Comparison of ENCODE assay signal across 8 cellular contexts in the genomic region with DNA sequence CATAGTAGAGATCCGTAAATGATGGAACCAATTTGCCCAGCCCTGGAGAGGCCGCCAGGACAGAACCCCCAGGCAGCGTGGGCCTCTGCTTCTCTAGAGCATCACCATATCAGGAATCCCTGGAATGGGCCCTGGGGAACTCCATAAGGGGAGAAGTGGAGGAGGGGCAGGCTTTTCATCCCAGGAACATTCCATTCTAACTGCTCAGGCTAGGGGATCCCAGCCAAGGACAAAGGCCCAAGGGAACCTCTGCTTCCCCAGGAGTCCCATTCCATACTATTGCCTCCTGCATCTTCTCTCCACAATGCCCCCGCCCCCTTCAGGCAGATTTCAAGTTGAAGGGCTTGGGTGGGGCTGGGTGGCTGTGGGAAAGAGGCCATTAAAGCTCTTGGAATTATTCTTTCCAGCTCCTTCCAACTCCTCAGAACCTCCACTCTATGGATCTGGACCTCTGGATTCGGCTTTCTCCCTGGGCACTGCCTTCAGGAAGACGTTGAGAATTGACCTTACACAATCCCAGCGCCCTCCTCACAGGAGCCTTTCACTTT. TPM values are rescaled to one million over a fixed set of nuclear protein-coding genes. Genes with fewer than 3 reads are reported as not detected.
A peak's percentile ranks its signal among the peaks of the same experiment; 100 is the strongest.
DNase-seq lines count a peak whose midpoint lies in the region; ATAC-seq and TF ChIP-seq lines count a peak whose summit lies in the region.

No MANE protein-coding gene starts in this region.

- H3K27me3 ChIP-seq in gastroesophageal sphincter (no peaks in the 10 kb centered on the region), WERI-Rb-1 (ENCODE audit: insufficient read depth, low read depth, severe bottlenecking) (peaks cover 8% of the 10 kb centered on the region)

- H3K9ac ChIP-seq in SK-N-MC (ENCODE audit: insufficient read length) = no peak overlapping the region

- H3K27me3 Mint-ChIP-seq in CD14-positive monocyte (ENCODE audit: low read depth in 3 of 3) (peaks cover 25 to 30% (median 29%) of the 10 kb centered on the region in 3 donors), osteocyte (ENCODE audit: unreplicated experiment) (no peaks in the 10 kb centered on the region)

- H3K4me1 Mint-ChIP-seq in CD14-positive monocyte = peaks cover 60% of the 10 kb centered on the region
- H3K4me1 Mint-ChIP-seq in osteocyte (ENCODE audit: unreplicated experiment) = peaks cover 78% of the 10 kb centered on the region

- no peak overlapping the region for H3K4me3 Mint-ChIP-seq in CD14-positive monocyte
- peak overlapping the region; percentile 51 for H3K4me3 Mint-ChIP-seq in osteocyte (ENCODE audit: unreplicated experiment)

- peaks cover 15 to 100% (median 43%) of the 10 kb centered on the region in 3 donors for H3K4me1 ChIP-seq in gastroesophageal sphincter

- H3K4me3 ChIP-seq in SK-N-MC (peak overlapping the region; percentile 38; the same call in 1 of the 2 replicates), gastroesophageal sphincter (peak overlapping the region in 1 of 2 donors; percentile 10), WERI-Rb-1 (ENCODE audit: low read depth, low read length) (no peak overlapping the region)

- ATAC-seq in gastroesophageal sphincter = peak; percentile 90
- ATAC-seq in activated naive CD4-positive, alpha-beta T cell treated with anti-CD3 and anti-CD28 coated beads, Interleukin-2, amount 50 U/mL, for 72 hours = no peak

- TF ChIP-seq CTCF in CD14-positive monocyte (IDR thresholded peaks at IDR 0.05) (no peak), gastroesophageal sphincter (IDR thresholded peaks at IDR 0.05) (peak in 1 of 4 experiments; percentile 25), osteocyte (IDR thresholded peaks at IDR 0.05) (peak; percentile 25), WERI-Rb-1 (IDR thresholded peaks at IDR 0.05; ENCODE audit: low read depth, low read length) (no peak)

- no peak for DNase-seq in CD14-positive monocyte (ENCODE audit: low spot score)
- no peak for DNase-seq in SK-N-MC (ENCODE audit: low read depth, low spot score)
- peak; percentile 93 for DNase-seq in osteocyte (ENCODE audit: extremely low spot score, unreplicated experiment)
- DNase-seq in activated naive CD4-positive, alpha-beta T cell treated with anti-CD3 and anti-CD28 coated beads, Interleukin-2, amount 50 U/mL, for 72 hours (ENCODE audit: low spot score in 2 of 2) = no peak
- DNase-seq in HUDEP-2 (lab: John Stamatoyannopoulos, UW; ENCODE audit: unreplicated experiment in 76 of 76) = no peak
- no peak for DNase-seq in NK-92 (lab: John Stamatoyannopoulos, UW; ENCODE audit: unreplicated experiment)
- no peak for DNase-seq in WERI-Rb-1

- TF ChIP-seq EP300 in gastroesophageal sphincter (IDR thresholded peaks at IDR 0.05) = peak; percentile 22

- H3K27ac Mint-ChIP-seq in CD14-positive monocyte (peak overlapping the region in 6 of 7 donors; percentile 64 to 97 (median 76)), osteocyte (ENCODE audit: unreplicated experiment) (peak overlapping the region; percentile 95)
- H3K27ac Mint-ChIP-seq in activated naive CD4-positive, alpha-beta T cell treated with anti-CD3 and anti-CD28 coated beads, Interleukin-2, amount 50 U/mL, for 72 hours = no peak overlapping the region

- H3K36me3 ChIP-seq in SK-N-MC (ENCODE audit: insufficient read depth, low read length) (no peaks in the 10 kb centered on the region), gastroesophageal sphincter (peaks cover 0 to 22% of the 10 kb centered on the region in 2 donors), WERI-Rb-1 (no peaks in the 10 kb centered on the region; the same call in 1 of the 2 replicates)

- no peak for TF ChIP-seq POLR2A in gastroesophageal sphincter (IDR thresholded peaks at IDR 0.05)

- peak overlapping the region; percentile 83 for H3K27ac ChIP-seq in SK-N-MC
- peak overlapping the region; percentile 87 to 98 (median 93) for H3K27ac ChIP-seq in gastroesophageal sphincter
- H3K27ac ChIP-seq in WERI-Rb-1 = no peak overlapping the region

- 23 to 45% methylated on average over 6 of the region's 7 CpGs for WGBS in gastroesophageal sphincter (ENCODE audit: low coverage in 1 of 2), 2 donors

- intact Hi-C loops in CD14-positive monocyte (cut with micrococcal nuclease) = loop anchor here in 1 of 2 donors (5.0 kb wide), 1 partner anchor 33 kb away; no protein-coding TSS in a partner anchor

- H3K9me3 Mint-ChIP-seq in CD14-positive monocyte (peaks cover 0 to 14% (median under 1%) of the 10 kb centered on the region in 7 donors), osteocyte (ENCODE audit: unreplicated experiment) (no peaks in the 10 kb centered on the region)
- no peaks in the 10 kb centered on the region for H3K9me3 Mint-ChIP-seq in activated naive CD4-positive, alpha-beta T cell treated with anti-CD3 and anti-CD28 coated beads, Interleukin-2, amount 50 U/mL, for 72 hours

- H3K36me3 Mint-ChIP-seq in CD14-positive monocyte (peaks cover 3 to 12% of the 10 kb centered on the region in 2 donors), osteocyte (ENCODE audit: unreplicated experiment) (no peaks in the 10 kb centered on the region)
- H3K36me3 Mint-ChIP-seq in activated naive CD4-positive, alpha-beta T cell treated with anti-CD3 and anti-CD28 coated beads, Interleukin-2, amount 50 U/mL, for 72 hours = no peaks in the 10 kb centered on the region

- no peaks in the 10 kb centered on the region for H3K9me3 ChIP-seq in SK-N-MC (ENCODE audit: low read depth, low read length)
- H3K9me3 ChIP-seq in gastroesophageal sphincter = no peaks in the 10 kb centered on the region
- H3K9me3 ChIP-seq in WERI-Rb-1 (ENCODE audit: severe bottlenecking) = no peaks in the 10 kb centered on the region

RNA-seq across cellular contexts. Expression of a gene that starts 6.0 kb away (rescaled TPM):
- polyA plus RNA-seq in CD14-positive monocyte = under 1 TPM; 0.55 to 0.92 TPM
- total RNA-seq in gastroesophageal sphincter = 10 to 100 TPM; 15.9 to 48.4 (median 38.8) TPM
- total RNA-seq in osteocyte = 33.7 and 36.3 TPM in 2 replicates
- total RNA-seq in activated naive CD4-positive, alpha-beta T cell treated with anti-CD3 and anti-CD28 coated beads, Interleukin-2, amount 50 U/mL, for 72 hours = under 1 TPM in 1 of 2 donors, not detected in 1; 0.29 TPM

RNA-seq across cellular contexts. Expression of a gene that starts 13.1 kb away (rescaled TPM):
- polyA plus RNA-seq in CD14-positive monocyte = under 1 TPM; 0.27 to 0.58 TPM
- total RNA-seq in gastroesophageal sphincter (100 to 1,000 TPM in 3 of 4 donors, 10 to 100 TPM in 1; 89.9 to 284 (median 166) TPM), osteocyte (6.8 and 7.9 TPM in 2 replicates)
- under 1 TPM in 1 of 2 donors, not detected in 1; 0.09 TPM for total RNA-seq in activated naive CD4-positive, alpha-beta T cell treated with anti-CD3 and anti-CD28 coated beads, Interleukin-2, amount 50 U/mL, for 72 hours

RNA-seq across cellular contexts. Expression of a gene that starts 39.2 kb away (rescaled TPM):
- not detected for polyA plus RNA-seq in CD14-positive monocyte
- total RNA-seq in gastroesophageal sphincter (1 to 10 TPM in 1 of 4 donors, not detected in 3; 2.3 TPM), osteocyte (not detected in 2 replicates)
- total RNA-seq in activated naive CD4-positive, alpha-beta T cell treated with anti-CD3 and anti-CD28 coated beads, Interleukin-2, amount 50 U/mL, for 72 hours = under 1 TPM in 1 of 2 donors, not detected in 1; 0.27 TPM

Comparison
In these comparisons a context has a peak if more than half of its experiments do, and no peak if none do; other contexts are left out.
1. H3K27ac Mint-ChIP-seq: peak in CD14-positive monocyte (6 of 7) and osteocyte (single experiment); none in activated naive CD4-positive, alpha-beta T cell treated with anti-CD3 and anti-CD28 coated beads, Interleukin-2, amount 50 U/mL, for 72 hours (0 of 2).
2. RNA of a gene that starts 6.0 kb away (total RNA-seq): 15.9 to 48.4 TPM in gastroesophageal sphincter and 33.7 to 36.3 TPM in osteocyte; 0.29 TPM in activated naive CD4-positive, alpha-beta T cell treated with anti-CD3 and anti-CD28 coated beads, Interleukin-2, amount 50 U/mL, for 72 hours; every median in the first group is over 10 times any median in the second.
3. RNA of a gene that starts 13.1 kb away (total RNA-seq): 89.9 to 284 TPM in gastroesophageal sphincter; 6.8 to 7.9 TPM in osteocyte and 0.09 TPM in activated naive CD4-positive, alpha-beta T cell treated with anti-CD3 and anti-CD28 coated beads, Interleukin-2, amount 50 U/mL, for 72 hours; every median in the first group is over 10 times any median in the second.